ENCODE assay signal across 23 cellular contexts in genomic region chr17:52709724-52710123, GRCh38.
DNase-seq lines count a peak whose midpoint lies in the region; ATAC-seq, FAIRE-seq and TF ChIP-seq lines count a peak whose summit lies in the region.
"Had no signal": no experiment of that assay in that cellular context is flagged by ENCODE, and none has a peak within 500 bp of the region (broad histone marks: within the 10 kb centered on the region; RNA-seq: fewer than 3 reads in every experiment).

No MANE protein-coding gene starts in this region.

- FAIRE-seq in kidney (lab: Jason Lieb, UNC), result no peak
- FAIRE-seq: A204.1, D721Med, GM12878, GM19239, H1 had no signal

- no peak overlapping the region for H3K9ac ChIP-seq in kidney (ENCODE audit: low read length in 2 of 2)
- H3K9ac ChIP-seq: BLaER1, GM23248 had no signal

- TF ChIP-seq CTCF in heart right ventricle (IDR thresholded peaks at IDR 0.05) (no peak), kidney (IDR thresholded peaks at IDR 0.05; ENCODE audit: borderline replicate concordance, extremely low read depth, insufficient read depth) (no peak), upper lobe of right lung (IDR thresholded peaks at IDR 0.05) (no peak)

- H3K27me3 ChIP-seq in heart right ventricle (no peaks in the 10 kb centered on the region), upper lobe of right lung (no peaks in the 10 kb centered on the region)
- H3K27me3 ChIP-seq: BLaER1 had no signal

- H3K4me1 ChIP-seq in heart right ventricle, result no peaks in the 10 kb centered on the region
- H3K4me1 ChIP-seq in kidney (ENCODE audit: control insufficient read depth in 1 of 2, insufficient read depth in 1 of 2, low read depth in 1 of 2, low read length in 2 of 2), result no peaks in the 10 kb centered on the region
- no peaks in the 10 kb centered on the region for H3K4me1 ChIP-seq in upper lobe of right lung
- H3K4me1 ChIP-seq: BLaER1 had no signal

- H3K27ac ChIP-seq in heart right ventricle (no peak overlapping the region), kidney (ENCODE audit: low read depth in 2 of 2, low read length in 2 of 2) (no peak overlapping the region), upper lobe of right lung (no peak overlapping the region)
- H3K27ac ChIP-seq: 22Rv1, BLaER1, C4-2B, GM23248 had no signal

- DNase-seq in Right ventricle myocardium inferior (ENCODE audit: missing footprints) (peak; percentile 59), heart right ventricle (no peak), kidney (peak; percentile 48), upper lobe of right lung (no peak), globus pallidus (ENCODE audit: low spot score) (no peak)
- DNase-seq: CD4-positive, CD25-positive, alpha-beta regulatory T cell; CD8-positive, alpha-beta T cell; DMS 273 treated with DMSO at 0.1 percent for 48 hours; DMS79; EL; GDM1; GM23248; H7; HCEC 1CT had no signal

- H3K9me3 ChIP-seq in heart right ventricle (no peaks in the 10 kb centered on the region), kidney (ENCODE audit: control insufficient read depth in 1 of 2, low read length in 2 of 2) (no peaks in the 10 kb centered on the region), upper lobe of right lung (no peaks in the 10 kb centered on the region)
- H3K9me3 ChIP-seq: BLaER1 had no signal

- no peaks in the 10 kb centered on the region for H3K36me3 ChIP-seq in heart right ventricle
- H3K36me3 ChIP-seq in kidney (ENCODE audit: control insufficient read depth in 1 of 2, insufficient read depth in 2 of 2, low read length in 2 of 2), result no peaks in the 10 kb centered on the region
- no peaks in the 10 kb centered on the region for H3K36me3 ChIP-seq in upper lobe of right lung
- H3K36me3 ChIP-seq: BLaER1 had no signal

- intact Hi-C loops in Right ventricle myocardium inferior (cut with DNase I), result no loop called here
- intact Hi-C loops in heart right ventricle (cut with DNase I), result no loop called here
- intact Hi-C loops in kidney (cut with DNase I), result no loop called here
- intact Hi-C loops in upper lobe of right lung (cut with DNase I), result no loop called here

- H3K4me3 ChIP-seq in heart right ventricle (no peak overlapping the region), kidney (ENCODE audit: low read length in 2 of 2) (no peak overlapping the region), upper lobe of right lung (no peak overlapping the region)
- H3K4me3 ChIP-seq: BLaER1, GM12878, GM23248 had no signal

- ATAC-seq in Right ventricle myocardium inferior (no peak), heart right ventricle (no peak), upper lobe of right lung (peak; percentile 28), HG03159 (IDR thresholded peaks at IDR 0.05; ENCODE audit: unreplicated experiment) (no peak)
- ATAC-seq: CD8-positive, alpha-beta T cell; GM12878 had no signal

- 80 to 89% methylated on average over 3 of the region's 3 CpGs for WGBS in heart right ventricle, 2 donors

Comparison
In these comparisons a context has a peak if more than half of its experiments do, and no peak if none do; other contexts are left out.
1. DNase-seq: peak in Right ventricle myocardium inferior (single experiment) and kidney (single experiment); none in heart right ventricle (0 of 2), upper lobe of right lung (single experiment) and globus pallidus (single experiment).